Comparison of ENCODE assay signal across 12 cellular contexts in the genomic region with DNA sequence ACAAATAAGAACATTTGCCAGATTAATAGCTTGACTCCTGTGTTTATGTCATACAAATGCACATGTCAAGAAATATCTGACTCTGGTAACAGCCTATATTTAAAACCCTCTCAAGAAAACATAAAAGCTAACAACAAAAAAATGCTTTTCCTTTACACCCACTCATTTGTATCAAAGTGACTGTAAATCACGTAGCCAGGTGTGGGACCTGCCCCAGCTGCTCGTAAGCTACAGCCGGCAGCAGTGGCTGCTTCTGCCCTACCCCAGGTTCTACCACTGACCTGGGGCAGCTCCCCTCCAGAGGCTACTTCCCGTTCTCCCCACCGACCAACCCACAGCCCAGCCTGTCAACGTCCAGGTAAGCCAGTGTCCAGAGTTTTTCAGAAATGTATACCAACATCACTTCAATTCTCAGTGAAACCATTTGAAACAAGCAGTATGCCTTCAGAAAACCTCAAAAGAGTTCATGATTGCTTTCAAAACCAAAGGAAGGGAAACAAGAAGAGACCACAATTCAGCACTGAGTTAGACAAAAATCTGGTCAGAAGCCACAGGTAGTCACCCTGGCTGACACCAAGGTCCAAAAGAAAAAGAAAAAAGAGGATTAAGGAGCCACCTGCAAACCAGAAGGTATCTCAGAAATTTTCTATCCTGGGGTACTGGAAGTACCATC. TPM values are rescaled to one million over a fixed set of nuclear protein-coding genes. Genes with fewer than 3 reads are reported as not detected.
A peak's percentile ranks its signal among the peaks of the same experiment; 100 is the strongest.
DNase-seq lines count a peak whose midpoint lies in the region; ATAC-seq and TF ChIP-seq lines count a peak whose summit lies in the region.
"Had no signal": no experiment of that assay in that cellular context is flagged by ENCODE, and none has a peak within 500 bp of the region (broad histone marks: within the 10 kb centered on the region; RNA-seq: fewer than 3 reads in every experiment).

No MANE protein-coding gene starts in this region.

- POLR2A ChIA-PET in CD8-positive, alpha-beta T cell (lab: Charles Lee): interaction anchor here (0.6 kb wide), 1 partner anchor 961 kb away, joined by 3 read pairs; no protein-coding TSS in a partner anchor
- POLR2A ChIA-PET in WTC11 (lab: Charles Lee): no interaction called here

- H3K4me3 ChIP-seq in CD8-positive, alpha-beta T cell (ENCODE audit: low read depth, low read length): no peak overlapping the region
- H3K4me3 ChIP-seq in brain microvascular endothelial cell (ENCODE audit: low read depth, low read length): no peak overlapping the region
- no peak overlapping the region for H3K4me3 ChIP-seq in ascending aorta
- H3K4me3 ChIP-seq: lung had no signal

- peaks cover 4% of the 10 kb centered on the region for H3K36me3 ChIP-seq in CD8-positive, alpha-beta T cell (ENCODE audit: insufficient read depth, low read length)
- H3K36me3 ChIP-seq in brain microvascular endothelial cell (replicated peaks) (peaks cover 18% of the 10 kb centered on the region), ascending aorta (peaks cover 52 to 80% of the 10 kb centered on the region in 2 donors)

- DNase-seq in CD8-positive, alpha-beta T cell: no peak
- DNase-seq in WTC11 (ENCODE audit: low spot score): no peak
- DNase-seq in NCI-H1436 (lab: John Stamatoyannopoulos, UW): no peak
- DNase-seq in effector memory CD8-positive, alpha-beta T cell: no peak
- DNase-seq in brain microvascular endothelial cell: no peak
- DNase-seq in ascending aorta (ENCODE audit: low spot score in 2 of 2): no peak
- DNase-seq: BE2C, WERI-Rb-1 had no signal

- no peaks in the 10 kb centered on the region for H3K27me3 ChIP-seq in CD8-positive, alpha-beta T cell (ENCODE audit: insufficient read depth, low read length)
- H3K27me3 ChIP-seq in brain microvascular endothelial cell (replicated peaks) (no peaks in the 10 kb centered on the region), ascending aorta (no peaks in the 10 kb centered on the region)
- H3K27me3 ChIP-seq: BE2C had no signal

- H3K9me3 ChIP-seq in CD8-positive, alpha-beta T cell (ENCODE audit: low read length): no peaks in the 10 kb centered on the region
- no peaks in the 10 kb centered on the region for H3K9me3 ChIP-seq in ascending aorta
- H3K9me3 ChIP-seq: BE2C had no signal

- no peak for ATAC-seq in CD8-positive, alpha-beta T cell
- peak; percentile 60 for ATAC-seq in GM18907 (IDR thresholded peaks at IDR 0.05; ENCODE audit: unreplicated experiment)
- peak; percentile 78 for ATAC-seq in HG02885 (IDR thresholded peaks at IDR 0.05; ENCODE audit: poor library complexity, unreplicated experiment)
- ATAC-seq in WTC11: no peak
- ATAC-seq in effector memory CD8-positive, alpha-beta T cell (replicated peaks): no peak

- peaks cover 12% of the 10 kb centered on the region for H3K4me1 Mint-ChIP-seq in CD8-positive, alpha-beta T cell (ENCODE audit: low read depth)
- H3K4me1 Mint-ChIP-seq in WTC11: no peaks in the 10 kb centered on the region
- H3K4me1 Mint-ChIP-seq in effector memory CD8-positive, alpha-beta T cell (ENCODE audit: low read depth in 2 of 2): peaks cover 0 to 17% of the 10 kb centered on the region in 2 donors

- peak overlapping the region; percentile 19 for H3K27ac Mint-ChIP-seq in CD8-positive, alpha-beta T cell
- H3K27ac Mint-ChIP-seq in WTC11: peak overlapping the region; percentile 54; the same call in 1 of the 2 replicates
- no peak overlapping the region for H3K27ac Mint-ChIP-seq in effector memory CD8-positive, alpha-beta T cell

- H3K4me1 ChIP-seq in CD8-positive, alpha-beta T cell (ENCODE audit: insufficient read depth, low read length): peaks cover 5% of the 10 kb centered on the region
- no peaks in the 10 kb centered on the region for H3K4me1 ChIP-seq in ascending aorta
- H3K4me1 ChIP-seq: BE2C, parathyroid adenoma had no signal

- no peak overlapping the region for H3K27ac ChIP-seq in CD8-positive, alpha-beta T cell (ENCODE audit: low read depth, low read length)
- H3K27ac ChIP-seq in brain microvascular endothelial cell (no peak overlapping the region), ascending aorta (no peak overlapping the region)
- H3K27ac ChIP-seq: parathyroid adenoma, WERI-Rb-1 had no signal

- peaks cover 86% of the 10 kb centered on the region for H3K36me3 Mint-ChIP-seq in CD8-positive, alpha-beta T cell
- H3K36me3 Mint-ChIP-seq in WTC11: peaks cover 6% of the 10 kb centered on the region
- peaks cover 49% of the 10 kb centered on the region for H3K36me3 Mint-ChIP-seq in effector memory CD8-positive, alpha-beta T cell (ENCODE audit: insufficient read depth)

- H3K27me3 Mint-ChIP-seq in CD8-positive, alpha-beta T cell (ENCODE audit: low read depth): no peaks in the 10 kb centered on the region
- H3K27me3 Mint-ChIP-seq in WTC11 (ENCODE audit: low read depth): no peaks in the 10 kb centered on the region
- no peaks in the 10 kb centered on the region for H3K27me3 Mint-ChIP-seq in effector memory CD8-positive, alpha-beta T cell

- intact Hi-C loops in CD8-positive, alpha-beta T cell (cut with DNase I, micrococcal nuclease): no loop called here
- intact Hi-C loops in ascending aorta (cut with DNase I): no loop called here

- H3K4me3 Mint-ChIP-seq in CD8-positive, alpha-beta T cell: no peak overlapping the region
- H3K4me3 Mint-ChIP-seq in WTC11: no peak overlapping the region
- no peak overlapping the region for H3K4me3 Mint-ChIP-seq in effector memory CD8-positive, alpha-beta T cell

- in situ Hi-C loops in brain microvascular endothelial cell (cut with HindIII; ENCODE audit: low pct_ligation_motif_present, low sequenced_read_pairs): no loop called here

- no peak for TF ChIP-seq CTCF in CD8-positive, alpha-beta T cell (IDR thresholded peaks at IDR 0.05)
- TF ChIP-seq CTCF in WTC11 (IDR thresholded peaks at IDR 0.05): no peak
- no peak for TF ChIP-seq CTCF in brain microvascular endothelial cell (IDR thresholded peaks at IDR 0.05; ENCODE audit: low read depth, low read length, missing control alignments)
- no peak for TF ChIP-seq CTCF in ascending aorta (IDR thresholded peaks at IDR 0.05)

- CTCF ChIA-PET in CD8-positive, alpha-beta T cell (lab: Charles Lee): no interaction called here
- CTCF ChIA-PET in WTC11 (lab: Charles Lee): no interaction called here

- no peaks in the 10 kb centered on the region for H3K9me3 Mint-ChIP-seq in CD8-positive, alpha-beta T cell
- H3K9me3 Mint-ChIP-seq in WTC11: no peaks in the 10 kb centered on the region
- no peaks in the 10 kb centered on the region for H3K9me3 Mint-ChIP-seq in effector memory CD8-positive, alpha-beta T cell

TF ChIP-seq in WTC11, 78 proteins besides CTCF, POLR2A, EP300 and RAD21:
- TF ChIP-seq ZNF423 (CRISPR knock-in tag; IDR thresholded peaks at IDR 0.05): no peak
- TF ChIP-seq, protein P1, sequence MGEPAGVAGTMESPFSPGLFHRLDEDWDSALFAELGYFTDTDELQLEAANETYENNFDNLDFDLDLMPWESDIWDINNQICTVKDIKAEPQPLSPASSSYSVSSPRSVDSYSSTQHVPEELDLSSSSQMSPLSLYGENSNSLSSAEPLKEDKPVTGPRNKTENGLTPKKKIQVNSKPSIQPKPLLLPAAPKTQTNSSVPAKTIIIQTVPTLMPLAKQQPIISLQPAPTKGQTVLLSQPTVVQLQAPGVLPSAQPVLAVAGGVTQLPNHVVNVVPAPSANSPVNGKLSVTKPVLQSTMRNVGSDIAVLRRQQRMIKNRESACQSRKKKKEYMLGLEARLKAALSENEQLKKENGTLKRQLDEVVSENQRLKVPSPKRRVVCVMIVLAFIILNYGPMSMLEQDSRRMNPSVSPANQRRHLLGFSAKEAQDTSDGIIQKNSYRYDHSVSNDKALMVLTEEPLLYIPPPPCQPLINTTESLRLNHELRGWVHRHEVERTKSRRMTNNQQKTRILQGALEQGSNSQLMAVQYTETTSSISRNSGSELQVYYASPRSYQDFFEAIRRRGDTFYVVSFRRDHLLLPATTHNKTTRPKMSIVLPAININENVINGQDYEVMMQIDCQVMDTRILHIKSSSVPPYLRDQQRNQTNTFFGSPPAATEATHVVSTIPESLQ (CRISPR knock-in tag; IDR thresholded peaks at IDR 0.05): no peak

RNA-seq across cellular contexts. Expression of gene KIDINS220, which starts 40.4 kb away (rescaled TPM):
- 10 to 100 TPM; 26.2 to 28.8 TPM for total RNA-seq in CD8-positive, alpha-beta T cell
- 23.9 to 25.1 TPM (median 24.4 TPM) in 3 replicates for total RNA-seq in WTC11 (2021)
- total RNA-seq in ascending aorta: 59.1 TPM

Comparison
In these comparisons a context has a peak if more than half of its experiments do, and no peak if none do; other contexts are left out.
1. ATAC-seq: peak in GM18907 (single experiment) and HG02885 (single experiment); none in CD8-positive, alpha-beta T cell (single experiment), WTC11 (single experiment) and effector memory CD8-positive, alpha-beta T cell (single experiment).
2. H3K27ac Mint-ChIP-seq: peak in CD8-positive, alpha-beta T cell (single experiment) and WTC11 (single experiment); none in effector memory CD8-positive, alpha-beta T cell (0 of 2).